ENCODE assay signal across 8 cellular contexts in genomic region chr20:4607287-4607713, GRCh38.
DNase-seq lines count a peak whose midpoint lies in the region; ATAC-seq, FAIRE-seq and TF ChIP-seq lines count a peak whose summit lies in the region.

No MANE protein-coding gene starts in this region.

- peak; percentile 75 for ATAC-seq in left cardiac atrium
- ATAC-seq in HG02623 (IDR thresholded peaks at IDR 0.05; ENCODE audit: unreplicated experiment): no peak

- DNase-seq in GM13976 (ENCODE audit: low spot score) (peak; percentile 72), NB4 (ENCODE audit: low read depth) (peak; percentile 81), T follicular helper cell (ENCODE audit: low read depth) (peak; percentile 34), adipocyte (ENCODE audit: low read depth) (peak; percentile 88), left cardiac atrium (no peak), renal cortical epithelial cell (ENCODE audit: low read depth) (peak; percentile 66)

- no peak overlapping the region for H3K4me3 ChIP-seq in NB4 (ENCODE audit: low read depth, low read length)
- H3K4me3 ChIP-seq in adipocyte (ENCODE audit: low read length): no peak overlapping the region

- H3K4me1 ChIP-seq in adipocyte (ENCODE audit: control insufficient read depth, insufficient read depth, low read length): peaks cover 15% of the 10 kb centered on the region

- H3K9me3 ChIP-seq in adipocyte (ENCODE audit: control insufficient read depth, low read length): no peaks in the 10 kb centered on the region

- no peaks in the 10 kb centered on the region for H3K36me3 ChIP-seq in adipocyte (ENCODE audit: control insufficient read depth, insufficient read depth, low read length, severe bottlenecking)

- no peaks in the 10 kb centered on the region for H3K27me3 ChIP-seq in adipocyte (replicated peaks; ENCODE audit: control insufficient read depth, insufficient read depth, low read length)

- no peak for TF ChIP-seq POLR2A in NB4 (IDR thresholded peaks at IDR 0.05; ENCODE audit: extremely low read depth, insufficient read length)

- peak; percentile 77 for TF ChIP-seq CTCF in GM13976 (IDR thresholded peaks at IDR 0.05; ENCODE audit: borderline replicate concordance, control extremely low read depth, extremely low read depth, insufficient read depth, missing control alignments)
- peak; percentile 96 for TF ChIP-seq CTCF in NB4 (IDR thresholded peaks at IDR 0.05; ENCODE audit: low read depth, low read length)

- H3K9ac ChIP-seq in adipocyte (ENCODE audit: low read length): peak overlapping the region; percentile 34

- intact Hi-C loops in left cardiac atrium (cut with DNase I): loop anchor here in 1 of 2 donors (1.0 kb wide), 1 partner anchor 113 kb away; no protein-coding TSS in a partner anchor

- in situ Hi-C loops in GM13976 (cut with MboI; ENCODE audit: low sequenced_read_pairs, unreplicated experiment): no loop called here

- peak; percentile 98 for FAIRE-seq in A204.1 (lab: Jason Lieb, UNC)
